15 cellular contexts compared by ENCODE assay signal in genomic region chr2:43126817-43127207, GRCh38.
"Had no signal": no experiment of that assay in that cellular context is flagged by ENCODE, and none has a peak within 500 bp of the region (broad histone marks: within the 10 kb centered on the region; RNA-seq: fewer than 3 reads in every experiment).

No MANE protein-coding gene starts in this region.

- H3K9me3 ChIP-seq: adrenal gland, left lung, stomach, thoracic aorta had no signal

- H3K4me3 Mint-ChIP-seq: activated CD8-positive, alpha-beta T cell treated with anti-CD3 and anti-CD28 coated beads for 36 hours; activated naive CD4-positive, alpha-beta T cell treated with anti-CD3 and anti-CD28 coated beads, Interleukin-2, amount 50 U/mL, for 24 hours; activated T-cell treated with anti-CD3 and anti-CD28 coated beads, Interleukin-2, amount 50 U/mL, for 4 hours; T-helper 1 cell treated with Interleukin-12 subunit alpha and Interleukin-12 subunit beta and Interleukin-4 antibody, amounts not matched to agents 30 μg/mL and 1 μg/mL, for 36 hours; WTC11 had no signal

- H3K27me3 ChIP-seq: adrenal gland, cardiac muscle cell, hepatocyte, left lung, stomach had no signal

- H3K27me3 Mint-ChIP-seq: activated CD8-positive, alpha-beta T cell treated with anti-CD3 and anti-CD28 coated beads for 36 hours; activated naive CD4-positive, alpha-beta T cell treated with anti-CD3 and anti-CD28 coated beads, Interleukin-2, amount 50 U/mL, for 24 hours; naive thymus-derived CD8-positive, alpha-beta T cell had no signal

- H3K4me3 ChIP-seq: adrenal gland, cardiac muscle cell, hepatocyte, left lung, smooth muscle cell, stomach, thoracic aorta had no signal

- DNase-seq: occipital lobe had no signal

- H3K27ac Mint-ChIP-seq: progenitor cell of endocrine pancreas, WTC11 had no signal

- H3K9me3 Mint-ChIP-seq: activated CD8-positive, alpha-beta T cell treated with anti-CD3 and anti-CD28 coated beads for 36 hours; activated naive CD4-positive, alpha-beta T cell treated with anti-CD3 and anti-CD28 coated beads, Interleukin-2, amount 50 U/mL, for 24 hours; activated T-cell treated with anti-CD3 and anti-CD28 coated beads, Interleukin-2, amount 50 U/mL, for 4 hours; naive thymus-derived CD8-positive, alpha-beta T cell; T-helper 1 cell treated with Interleukin-12 subunit alpha and Interleukin-12 subunit beta and Interleukin-4 antibody, amounts not matched to agents 30 μg/mL and 1 μg/mL, for 36 hours; WTC11 had no signal

- H3K36me3 Mint-ChIP-seq: activated naive CD4-positive, alpha-beta T cell treated with anti-CD3 and anti-CD28 coated beads, Interleukin-2, amount 50 U/mL, for 24 hours; naive thymus-derived CD8-positive, alpha-beta T cell; WTC11 had no signal

- H3K27ac ChIP-seq: cardiac muscle cell, hepatocyte, thoracic aorta had no signal

- H3K36me3 ChIP-seq: adrenal gland, cardiac muscle cell, left lung, stomach, thoracic aorta had no signal
